ENCODE assay signal across 8 cellular contexts in the genomic region with DNA sequence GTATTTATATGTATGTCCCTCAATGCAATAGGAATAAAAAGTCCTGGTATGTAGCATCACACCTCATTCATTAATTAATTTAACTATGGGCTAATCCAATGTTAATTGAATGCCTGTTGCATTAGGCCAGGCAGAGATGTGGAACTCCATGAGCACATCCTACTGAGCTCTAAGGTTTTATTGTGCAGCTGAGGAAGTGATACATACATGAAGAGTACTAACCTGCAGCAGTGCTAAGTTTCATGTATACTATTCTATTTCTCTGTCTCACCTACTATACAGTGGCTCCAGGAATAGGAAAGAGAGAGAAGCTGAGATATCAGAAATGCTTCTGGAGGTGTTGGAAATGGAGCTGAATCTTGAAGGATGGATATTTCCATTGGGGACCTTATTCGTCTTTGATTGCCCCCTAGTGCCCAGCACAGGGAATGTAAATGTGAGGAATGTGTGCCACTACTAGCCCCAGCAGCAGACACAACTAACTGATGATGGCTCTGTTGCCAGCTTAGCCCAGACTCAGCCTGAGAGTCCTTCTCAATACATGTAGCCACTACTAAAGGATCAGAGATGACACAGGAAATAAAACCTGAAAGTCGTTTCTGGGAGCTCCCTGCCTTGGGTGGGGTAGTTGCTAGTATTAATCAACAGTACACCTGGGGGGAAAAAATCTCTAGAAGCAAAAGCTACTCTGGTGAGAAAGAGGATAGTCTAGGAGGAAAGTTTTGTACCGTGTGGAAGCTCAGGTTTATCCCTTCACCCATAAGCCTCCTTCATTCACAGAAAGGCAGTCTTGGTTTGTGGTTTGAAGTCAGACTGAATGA.
DNase-seq lines count a peak whose midpoint lies in the region; ATAC-seq and TF ChIP-seq lines count a peak whose summit lies in the region.

No MANE protein-coding gene starts in this region.

- no peak for TF ChIP-seq POLR2A in GM18505 (IDR thresholded peaks at IDR 0.05; ENCODE audit: borderline replicate concordance, extremely low read depth, insufficient read depth, insufficient read length)

- peak; percentile 64 for TF ChIP-seq CTCF in HL-60 (IDR thresholded peaks at IDR 0.05; ENCODE audit: insufficient read depth, low read length)

- peak; percentile 52 for DNase-seq in D341Med (ENCODE audit: low spot score)
- peak in 1 of 2 experiments; percentile 13 for DNase-seq in HL-60 (ENCODE audit: low read depth in 1 of 2, low spot score in 1 of 2)
- DNase-seq in RPMI8226 = peak; percentile 42
- DNase-seq in pons (ENCODE audit: low spot score) = peak; percentile 87

- no peak overlapping the region for H3K4me3 ChIP-seq in HL-60 (replicated peaks; ENCODE audit: insufficient read depth, low read length)

- no peak overlapping the region for H3K27ac ChIP-seq in HL-60 (replicated peaks)

- H3K27me3 ChIP-seq in HL-60 (ENCODE audit: insufficient read depth, poor library complexity, severe bottlenecking) = peaks cover 3% of the 10 kb centered on the region

- ATAC-seq in GM18909 (IDR thresholded peaks at IDR 0.05; ENCODE audit: poor library complexity, unreplicated experiment) (peak; percentile 76), esophagus mucosa (peak; percentile 38), GM18505 (IDR thresholded peaks at IDR 0.05; ENCODE audit: unreplicated experiment) (no peak), HG03571 (IDR thresholded peaks at IDR 0.05; ENCODE audit: unreplicated experiment) (no peak)

Comparison
In these comparisons a context has a peak if more than half of its experiments do, and no peak if none do; other contexts are left out.
1. ATAC-seq: peak in GM18909 (single experiment) and esophagus mucosa (single experiment); none in GM18505 (single experiment) and HG03571 (single experiment).